In genomic region chr2:147092266-147092665, GRCh38 we compare ENCODE assay signal across 28 cellular contexts.
"Had no signal": no experiment of that assay in that cellular context is flagged by ENCODE, and none has a peak within 500 bp of the region (broad histone marks: within the 10 kb centered on the region; RNA-seq: fewer than 3 reads in every experiment).

No MANE protein-coding gene starts in this region.

- H3K27ac ChIP-seq: stomach, suprapubic skin, testis, thoracic aorta, thyroid gland, tibial artery, tibial nerve, transverse colon, upper lobe of left lung, upper lobe of right lung, uterus, vagina had no signal

- H3K27ac Mint-ChIP-seq: stimulated activated effector memory CD8-positive, alpha-beta T cell treated with anti-CD3 and anti-CD28 coated beads, Interleukin-12 subunit alpha, Interleukin-12 subunit beta, amount 100 ng/mL, for 72 hours; stimulated activated memory B cell treated with anti-CD40 and anti-IgM and Interleukin-4, amounts not matched to agents 10 μg/mL and 1 μg/mL and 100 μg/mL, for 72 hours; stimulated activated naive B cell treated with anti-CD40 and anti-IgM and Interleukin-4, amounts not matched to agents 10 μg/mL and 1 μg/mL and 100 μg/mL, for 72 hours; stimulated activated naive CD8-positive, alpha-beta T cell treated with anti-CD3 and anti-CD28 coated beads, Interleukin-15, amount 100 ng/mL, for 72 hours; stimulated activated naive CD8-positive, alpha-beta T cell treated with anti-CD3 and anti-CD28 coated beads, Interleukin-15, Interleukin-2, amounts not matched to agents 100 ng/mL and 50 ng/mL, for 24 hours; type B pancreatic cell had no signal

- H3K36me3 Mint-ChIP-seq: stimulated activated effector memory CD8-positive, alpha-beta T cell treated with anti-CD3 and anti-CD28 coated beads, Interleukin-12 subunit alpha, Interleukin-12 subunit beta, amount 100 ng/mL, for 72 hours; stimulated activated memory B cell treated with anti-CD40 and anti-IgM and Interleukin-4, amounts not matched to agents 10 μg/mL and 1 μg/mL and 100 μg/mL, for 72 hours; stimulated activated naive B cell treated with anti-CD40 and anti-IgM and Interleukin-4, amounts not matched to agents 10 μg/mL and 1 μg/mL and 100 μg/mL, for 72 hours; type B pancreatic cell had no signal

- H3K27me3 ChIP-seq: stomach, suprapubic skin, testis, thyroid gland, tibial artery, tibial nerve, transverse colon, upper lobe of left lung, upper lobe of right lung, uterus, vagina had no signal

- H3K4me1 ChIP-seq: stomach, suprapubic skin, testis, thyroid gland, tibial artery, tibial nerve, transverse colon, upper lobe of left lung, upper lobe of right lung, uterus had no signal

- DNase-seq: stimulated activated CD4-positive, alpha-beta T cell treated with anti-CD3 and anti-CD28 coated beads, Interleukin-2, amount 100 ng/mL, for 48 hours; stimulated activated CD4-positive, alpha-beta T cell treated with anti-CD3 and anti-CD28 coated beads, Interleukin-4, amount 100 ng/mL, for 1 hour; stimulated activated CD4-positive, alpha-beta T cell treated with anti-CD3 and anti-CD28 coated beads, Interleukin-4, amount 100 ng/mL, for 24 hours; stimulated activated CD4-positive, alpha-beta T cell treated with anti-CD3 and anti-CD28 coated beads, Interleukin-4, amount 100 ng/mL, for 4 hours; stimulated activated CD8-positive, alpha-beta memory T cell treated with anti-CD3 and anti-CD28 coated beads, Interleukin-4, amount 100 ng/mL, for 48 hours; stimulated activated naive B cell treated with anti-CD40 and anti-IgM and Interleukin-4, amounts not matched to agents 10 μg/mL and 1 μg/mL and 100 μg/mL, for 72 hours; stimulated activated naive CD4-positive, alpha-beta T cell; stimulated activated naive CD4-positive, alpha-beta T cell treated with Interleukin-2 at 50 U/mL for 16 hours; stimulated activated naive CD8-positive, alpha-beta T cell treated with anti-CD3 and anti-CD28 coated beads, Interleukin-15, amount 100 ng/mL, for 72 hours; stimulated activated naive CD8-positive, alpha-beta T cell treated with anti-CD3 and anti-CD28 coated beads, Interleukin-15, Interleukin-2, amounts not matched to agents 100 U/mL and 50 U/mL, for 24 hours; stomach; substantia nigra; testis; thyroid gland; tibial artery; transverse colon; upper lobe of left lung; upper lobe of right lung; uterus had no signal

- FAIRE-seq: urothelium cell line had no signal

- ATAC-seq: stimulated activated effector memory CD8-positive, alpha-beta T cell treated with anti-CD3 and anti-CD28 coated beads, Interleukin-12 subunit alpha, Interleukin-12 subunit beta, amount 100 ng/mL, for 72 hours; stimulated activated memory B cell treated with anti-CD40 and anti-IgM and Interleukin-4, amounts not matched to agents 10 μg/mL and 1 μg/mL and 100 μg/mL, for 72 hours; stimulated activated naive B cell treated with anti-CD40 and anti-IgM and Interleukin-4, amounts not matched to agents 10 μg/mL and 1 μg/mL and 100 μg/mL, for 72 hours; stimulated activated naive CD8-positive, alpha-beta T cell treated with anti-CD3 and anti-CD28 coated beads, Interleukin-15, amount 100 ng/mL, for 72 hours; stimulated activated naive CD8-positive, alpha-beta T cell treated with anti-CD3 and anti-CD28 coated beads, Interleukin-15, Interleukin-2, amounts not matched to agents 100 U/mL and 50 U/mL, for 24 hours; upper lobe of right lung had no signal

- H3K4me3 ChIP-seq: stomach, suprapubic skin, testis, thoracic aorta, thyroid gland, tibial artery, tibial nerve, transverse colon, upper lobe of left lung, upper lobe of right lung, uterus, vagina had no signal

- H3K9me3 Mint-ChIP-seq: stimulated activated effector memory CD8-positive, alpha-beta T cell treated with anti-CD3 and anti-CD28 coated beads, Interleukin-12 subunit alpha, Interleukin-12 subunit beta, amount 100 ng/mL, for 72 hours; stimulated activated memory B cell treated with anti-CD40 and anti-IgM and Interleukin-4, amounts not matched to agents 10 μg/mL and 1 μg/mL and 100 μg/mL, for 72 hours; stimulated activated naive B cell treated with anti-CD40 and anti-IgM and Interleukin-4, amounts not matched to agents 10 μg/mL and 1 μg/mL and 100 μg/mL, for 72 hours; stimulated activated naive CD8-positive, alpha-beta T cell treated with anti-CD3 and anti-CD28 coated beads, Interleukin-15, amount 100 ng/mL, for 72 hours; stimulated activated naive CD8-positive, alpha-beta T cell treated with anti-CD3 and anti-CD28 coated beads, Interleukin-15, Interleukin-2, amounts not matched to agents 100 ng/mL and 50 ng/mL, for 24 hours had no signal

- H3K36me3 ChIP-seq: stomach, suprapubic skin, thoracic aorta, thyroid gland, tibial artery, tibial nerve, transverse colon, upper lobe of left lung, upper lobe of right lung, uterus, vagina had no signal

- H3K27me3 Mint-ChIP-seq: stimulated activated memory B cell treated with anti-CD40 and anti-IgM and Interleukin-4, amounts not matched to agents 10 μg/mL and 1 μg/mL and 100 μg/mL, for 72 hours; stimulated activated naive B cell treated with anti-CD40 and anti-IgM and Interleukin-4, amounts not matched to agents 10 μg/mL and 1 μg/mL and 100 μg/mL, for 72 hours; stimulated activated naive CD8-positive, alpha-beta T cell treated with anti-CD3 and anti-CD28 coated beads, Interleukin-15, Interleukin-2, amounts not matched to agents 100 ng/mL and 50 ng/mL, for 24 hours; type B pancreatic cell had no signal

- H3K9me3 ChIP-seq: stomach, suprapubic skin, testis, thoracic aorta, thyroid gland, tibial artery, tibial nerve, transverse colon, upper lobe of left lung, upper lobe of right lung, uterus, vagina had no signal

- H3K4me1 Mint-ChIP-seq: stimulated activated effector memory CD8-positive, alpha-beta T cell treated with anti-CD3 and anti-CD28 coated beads, Interleukin-12 subunit alpha, Interleukin-12 subunit beta, amount 100 ng/mL, for 72 hours; stimulated activated memory B cell treated with anti-CD40 and anti-IgM and Interleukin-4, amounts not matched to agents 10 μg/mL and 1 μg/mL and 100 μg/mL, for 72 hours; stimulated activated naive B cell treated with anti-CD40 and anti-IgM and Interleukin-4, amounts not matched to agents 10 μg/mL and 1 μg/mL and 100 μg/mL, for 72 hours; stimulated activated naive CD8-positive, alpha-beta T cell treated with anti-CD3 and anti-CD28 coated beads, Interleukin-15, amount 100 ng/mL, for 72 hours had no signal

- H3K4me3 Mint-ChIP-seq: stimulated activated effector memory CD8-positive, alpha-beta T cell treated with anti-CD3 and anti-CD28 coated beads, Interleukin-12 subunit alpha, Interleukin-12 subunit beta, amount 100 ng/mL, for 72 hours; stimulated activated memory B cell treated with anti-CD40 and anti-IgM and Interleukin-4, amounts not matched to agents 10 μg/mL and 1 μg/mL and 100 μg/mL, for 72 hours; stimulated activated naive B cell treated with anti-CD40 and anti-IgM and Interleukin-4, amounts not matched to agents 10 μg/mL and 1 μg/mL and 100 μg/mL, for 72 hours; stimulated activated naive CD8-positive, alpha-beta T cell treated with anti-CD3 and anti-CD28 coated beads, Interleukin-15, amount 100 ng/mL, for 72 hours; stimulated activated naive CD8-positive, alpha-beta T cell treated with anti-CD3 and anti-CD28 coated beads, Interleukin-15, Interleukin-2, amounts not matched to agents 100 ng/mL and 50 ng/mL, for 24 hours; type B pancreatic cell had no signal
